In the genomic region with DNA sequence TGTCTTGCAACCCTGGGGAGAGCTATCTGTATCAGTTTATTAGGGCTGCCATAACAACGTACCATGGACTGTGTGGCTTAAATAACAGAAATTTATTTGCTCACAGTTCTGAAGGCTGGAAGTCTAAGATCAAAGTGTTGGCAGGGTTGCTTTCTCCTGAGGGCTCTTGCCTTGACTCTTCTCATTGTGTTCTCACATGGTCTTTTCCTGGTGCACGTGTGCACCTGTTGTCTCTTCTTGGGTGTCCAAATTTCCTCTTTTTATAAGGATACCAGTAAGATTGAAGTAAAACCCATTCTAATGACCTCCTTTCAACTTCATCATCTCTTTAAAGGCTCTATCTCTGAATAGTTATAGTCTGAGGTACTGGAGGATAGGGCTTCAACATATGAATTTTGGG, we compare ENCODE assay signal across 28 cellular contexts.
"Had no signal": no experiment of that assay in that cellular context is flagged by ENCODE, and none has a peak within 500 bp of the region (broad histone marks: within the 10 kb centered on the region; RNA-seq: fewer than 3 reads in every experiment).

No MANE protein-coding gene starts in this region.

- H3K36me3 ChIP-seq: colonic mucosa, esophagus muscularis mucosa, esophagus squamous epithelium, gastrocnemius medialis, gastroesophageal sphincter, heart left ventricle, heart right ventricle had no signal

- DNase-seq: colonic mucosa; cortex of kidney; dermis blood vessel endothelial cell; dorsolateral prefrontal cortex; effector CD4-positive, alpha-beta T cell; effector CD8-positive, alpha-beta T cell; effector memory CD4-positive, alpha-beta T cell; effector memory CD8-positive, alpha-beta T cell; endodermal cell; erythroblast; esophagus squamous epithelium; foreskin fibroblast; foreskin keratinocyte; foreskin melanocyte; gastrocnemius medialis; glutamatergic neuron; head of caudate nucleus; heart left ventricle; heart right ventricle had no signal

- ATAC-seq: effector memory CD8-positive, alpha-beta T cell; esophagus mucosa; foreskin keratinocyte; gastrocnemius medialis; gastroesophageal sphincter; heart left ventricle; heart right ventricle had no signal

- H3K27ac ChIP-seq: colonic mucosa, coronary artery, dorsolateral prefrontal cortex, epithelial cell of prostate, esophagus muscularis mucosa, esophagus squamous epithelium, foreskin keratinocyte, gastrocnemius medialis, gastroesophageal sphincter, heart left ventricle, heart right ventricle had no signal

- H3K4me1 ChIP-seq: colonic mucosa, esophagus muscularis mucosa, esophagus squamous epithelium, foreskin keratinocyte, gastrocnemius medialis, gastroesophageal sphincter, heart left ventricle, heart right ventricle had no signal

- H3K27me3 ChIP-seq: colonic mucosa, esophagus muscularis mucosa, esophagus squamous epithelium, foreskin keratinocyte, gastrocnemius medialis, gastroesophageal sphincter, heart left ventricle, heart right ventricle had no signal

- FAIRE-seq: colon, endometrium, endothelial cell of umbilical vein, frontal cortex had no signal

- H3K9me3 ChIP-seq: colonic mucosa, esophagus muscularis mucosa, esophagus squamous epithelium, gastrocnemius medialis, gastroesophageal sphincter, heart left ventricle, heart right ventricle had no signal

- H3K4me3 ChIP-seq: colonic mucosa, coronary artery, dorsolateral prefrontal cortex, esophagus muscularis mucosa, esophagus squamous epithelium, gastrocnemius medialis, gastroesophageal sphincter, heart left ventricle, heart right ventricle had no signal
